Comparison of ENCODE assay signal across 1 cellular context in genomic region chr4:8859550-8860095, GRCh38.
TF ChIP-seq lines count a peak whose summit lies in the region.

No MANE protein-coding gene starts in this region.

TF ChIP-seq in GM23338, 12 proteins besides CTCF, POLR2A, EP300 and RAD21 (continued from another document):
- no peak for TF ChIP-seq ZNF462 (CRISPR knock-in tag; IDR thresholded peaks at IDR 0.05)
- TF ChIP-seq ZNF331 (CRISPR knock-in tag; IDR thresholded peaks at IDR 0.05; ENCODE audit: low read depth), result no peak
- no peak for TF ChIP-seq STAT1 (IDR thresholded peaks at IDR 0.05; ENCODE audit: unreplicated experiment)
